16 cellular contexts compared by ENCODE assay signal in the genomic region with DNA sequence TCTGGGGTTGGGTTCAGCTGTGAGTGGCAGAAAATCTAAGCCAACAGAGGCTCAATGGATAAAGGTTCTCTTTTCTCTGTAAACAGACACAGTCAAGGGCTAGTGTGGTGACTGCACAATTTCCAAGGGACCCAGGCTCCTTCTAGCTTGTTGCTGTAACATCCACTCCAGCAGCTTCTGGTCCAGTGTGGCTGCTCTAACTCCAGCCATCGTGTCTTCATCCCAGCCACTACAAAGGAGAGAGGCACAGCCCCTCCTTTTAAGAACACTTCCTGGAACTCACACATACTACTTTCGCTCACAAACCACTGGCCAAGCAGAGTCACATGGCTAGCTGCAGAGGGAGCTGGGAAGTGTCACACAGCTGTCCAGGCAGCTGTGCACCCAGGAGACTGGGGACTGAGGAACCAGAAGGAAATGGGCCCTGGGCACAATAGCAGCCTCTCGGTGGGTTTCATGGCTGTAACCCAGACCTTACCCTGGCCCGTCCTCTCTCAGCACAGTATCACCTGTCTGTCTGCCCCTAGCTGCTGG.
"Had no signal": no experiment of that assay in that cellular context is flagged by ENCODE, and none has a peak within 500 bp of the region (broad histone marks: within the 10 kb centered on the region; RNA-seq: fewer than 3 reads in every experiment).

No MANE protein-coding gene starts in this region.

- ATAC-seq: activated CD8-positive, alpha-beta T cell treated with anti-CD3 and anti-CD28 coated beads, Interleukin-2, amount 10 ng/mL, durations not matched to agents 7 days and 5 days; lower lobe of right lung had no signal

- DNase-seq: activated CD4-positive, alpha-beta T cell treated with anti-CD3 and anti-CD28 coated beads, Interleukin-2, amount 10 ng/mL, durations not matched to agents 24 days and 14 days; activated CD8-positive, alpha-beta memory T cell treated with anti-CD3 and anti-CD28 coated beads, Interleukin-2, amount 50 U/mL, for 4 hours; activated CD8-positive, alpha-beta T cell treated with anti-CD3 and anti-CD28 coated beads, Interleukin-2, amount 10 ng/mL, durations not matched to agents 7 days and 5 days; activated gamma-delta T cell treated with Interleukin-2 at 50 U/mL for 16 hours; cerebellar nuclear complex; foreskin melanocyte; immature natural killer cell had no signal

- H3K27ac ChIP-seq: epithelial cell of prostate, lower lobe of right lung, suprapubic skin had no signal

- H3K36me3 Mint-ChIP-seq: activated naive CD8-positive, alpha-beta T cell treated with anti-CD3 and anti-CD28 coated beads, Interleukin-2, amount 10 ng/mL, durations not matched to agents 7 days and 5 days; immature natural killer cell; type B pancreatic cell; WTC11 had no signal

- H3K9me3 Mint-ChIP-seq: activated CD4-positive, alpha-beta T cell treated with anti-CD3 and anti-CD28 coated beads, Interleukin-2, amount 10 ng/mL, durations not matched to agents 24 days and 14 days; activated naive CD8-positive, alpha-beta T cell treated with anti-CD3 and anti-CD28 coated beads, Interleukin-2, amount 10 ng/mL, durations not matched to agents 7 days and 5 days; immature natural killer cell; stimulated activated naive CD8-positive, alpha-beta T cell treated with anti-CD3 and anti-CD28 coated beads, Interleukin-15, Interleukin-2, amounts not matched to agents 100 ng/mL and 50 ng/mL, for 24 hours; type B pancreatic cell; WTC11 had no signal

- H3K27me3 ChIP-seq: suprapubic skin had no signal

- H3K9me3 ChIP-seq: lower lobe of right lung, suprapubic skin had no signal

- H3K4me1 ChIP-seq: lower lobe of right lung had no signal

- H3K27ac Mint-ChIP-seq: activated CD4-positive, alpha-beta T cell treated with anti-CD3 and anti-CD28 coated beads, Interleukin-2, amount 10 ng/mL, durations not matched to agents 24 days and 14 days; activated CD8-positive, alpha-beta T cell treated with anti-CD3 and anti-CD28 coated beads, Interleukin-2, amount 10 ng/mL, durations not matched to agents 7 days and 5 days; activated naive CD8-positive, alpha-beta T cell treated with anti-CD3 and anti-CD28 coated beads, Interleukin-2, amount 10 ng/mL, durations not matched to agents 7 days and 5 days; immature natural killer cell; stimulated activated naive CD8-positive, alpha-beta T cell treated with anti-CD3 and anti-CD28 coated beads, Interleukin-15, Interleukin-2, amounts not matched to agents 100 ng/mL and 50 ng/mL, for 24 hours; type B pancreatic cell; WTC11 had no signal

- H3K27me3 Mint-ChIP-seq: activated CD4-positive, alpha-beta T cell treated with anti-CD3 and anti-CD28 coated beads, Interleukin-2, amount 10 ng/mL, durations not matched to agents 24 days and 14 days; activated naive CD8-positive, alpha-beta T cell treated with anti-CD3 and anti-CD28 coated beads, Interleukin-2, amount 10 ng/mL, durations not matched to agents 7 days and 5 days; stimulated activated naive CD8-positive, alpha-beta T cell treated with anti-CD3 and anti-CD28 coated beads, Interleukin-15, Interleukin-2, amounts not matched to agents 100 ng/mL and 50 ng/mL, for 24 hours; type B pancreatic cell had no signal

- H3K36me3 ChIP-seq: lower lobe of right lung, suprapubic skin had no signal

- FAIRE-seq: small intestine, TTC549 had no signal

- H3K4me3 Mint-ChIP-seq: activated CD4-positive, alpha-beta T cell treated with anti-CD3 and anti-CD28 coated beads, Interleukin-2, amount 10 ng/mL, durations not matched to agents 24 days and 14 days; activated CD8-positive, alpha-beta T cell treated with anti-CD3 and anti-CD28 coated beads, Interleukin-2, amount 10 ng/mL, durations not matched to agents 7 days and 5 days; activated naive CD8-positive, alpha-beta T cell treated with anti-CD3 and anti-CD28 coated beads, Interleukin-2, amount 10 ng/mL, durations not matched to agents 7 days and 5 days; immature natural killer cell; stimulated activated naive CD8-positive, alpha-beta T cell treated with anti-CD3 and anti-CD28 coated beads, Interleukin-15, Interleukin-2, amounts not matched to agents 100 ng/mL and 50 ng/mL, for 24 hours; type B pancreatic cell; WTC11 had no signal

- H3K4me3 ChIP-seq: lower lobe of right lung, suprapubic skin had no signal

- H3K4me1 Mint-ChIP-seq: activated CD4-positive, alpha-beta T cell treated with anti-CD3 and anti-CD28 coated beads, Interleukin-2, amount 10 ng/mL, durations not matched to agents 24 days and 14 days; activated naive CD8-positive, alpha-beta T cell treated with anti-CD3 and anti-CD28 coated beads, Interleukin-2, amount 10 ng/mL, durations not matched to agents 7 days and 5 days; immature natural killer cell; WTC11 had no signal
